In the genomic region with DNA sequence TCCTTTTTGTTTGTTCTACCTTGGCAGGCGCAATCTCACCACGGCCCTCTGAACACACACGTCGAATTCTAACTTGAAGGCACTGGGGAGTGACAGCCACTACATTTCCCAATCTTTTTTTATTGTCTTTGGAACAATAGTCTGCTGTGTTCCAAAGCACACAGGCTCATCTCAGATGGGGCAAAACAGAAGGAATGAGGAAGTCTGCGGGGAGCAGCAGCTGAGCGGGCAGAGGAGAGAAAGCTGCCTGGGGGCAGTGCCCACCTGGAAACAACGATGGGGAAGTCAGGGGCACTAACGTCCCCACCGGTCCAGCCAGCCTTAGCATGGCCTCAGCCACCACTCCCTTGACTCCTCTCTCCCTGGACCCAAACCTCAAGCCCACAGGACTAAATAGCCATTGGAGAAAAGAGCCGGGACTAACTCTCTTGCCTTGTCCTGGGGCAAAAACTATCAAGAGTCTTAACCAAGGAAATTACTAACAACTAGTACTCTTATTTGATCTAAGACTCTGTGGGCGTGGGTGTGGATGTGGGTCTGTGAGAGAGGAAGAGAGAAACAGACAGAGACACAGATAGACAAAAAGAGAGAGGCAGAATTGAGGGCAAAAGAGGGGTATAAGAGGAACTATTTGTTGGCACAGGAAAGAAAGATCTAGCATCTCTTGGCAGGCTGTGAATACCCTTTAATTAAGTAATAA, we compare ENCODE assay signal across 10 cellular contexts. TPM values are rescaled to one million over a fixed set of nuclear protein-coding genes. Genes with fewer than 3 reads are reported as not detected.
DNase-seq lines count a peak whose midpoint lies in the region; ATAC-seq and TF ChIP-seq lines count a peak whose summit lies in the region.
"Had no signal": no experiment of that assay in that cellular context is flagged by ENCODE, and none has a peak within 500 bp of the region (broad histone marks: within the 10 kb centered on the region; RNA-seq: fewer than 3 reads in every experiment).

No MANE protein-coding gene starts in this region.

- no peak for TF ChIP-seq CTCF in Calu3 (IDR thresholded peaks at IDR 0.05; ENCODE audit: unreplicated experiment)
- TF ChIP-seq CTCF in dorsolateral prefrontal cortex (IDR thresholded peaks at IDR 0.05 in 54 of 56, conservative IDR thresholded peaks at IDR 0.05 in 2 of 56; ENCODE audit: low read depth in 1 of 56, partially characterized antibody in 56 of 56) = no peak
- no peak for TF ChIP-seq CTCF in psoas muscle (IDR thresholded peaks at IDR 0.05)
- TF ChIP-seq CTCF in progenitor cell of endocrine pancreas (IDR thresholded peaks at IDR 0.05; ENCODE audit: unreplicated experiment) = no peak

- H3K9me3 ChIP-seq in psoas muscle = no peaks in the 10 kb centered on the region

- H3K27me3 ChIP-seq in dorsolateral prefrontal cortex (peaks cover 0 to 21% (median 0%) of the 10 kb centered on the region in 45 donors), psoas muscle (ENCODE audit: insufficient read depth in 3 of 3, low read length in 2 of 3) (peaks cover 0 to 1% (median 0%) of the 10 kb centered on the region in 3 donors)

- no peak overlapping the region for H3K27ac Mint-ChIP-seq in Calu3 (ENCODE audit: unreplicated experiment)
- no peak overlapping the region for H3K27ac Mint-ChIP-seq in progenitor cell of endocrine pancreas

- ATAC-seq in psoas muscle (no peak), HG02970 (IDR thresholded peaks at IDR 0.05; ENCODE audit: low FRiP score, unreplicated experiment) (no peak)

- H3K4me1 ChIP-seq in psoas muscle = peaks cover 22% of the 10 kb centered on the region

- no peaks in the 10 kb centered on the region for H3K36me3 ChIP-seq in psoas muscle (ENCODE audit: insufficient read depth in 1 of 2, low read depth in 1 of 2)

- intact Hi-C loops in Calu3 (cut with micrococcal nuclease; ENCODE audit: unreplicated experiment) = no loop called here
- intact Hi-C loops in dorsolateral prefrontal cortex (cut with DNase I) = loop anchor here in 1 of 2 donors (1.0 to 5.0 kb wide), 2 partner anchors 31 to 266 kb away; a partner anchor contains a TSS
- intact Hi-C loops in psoas muscle (cut with DNase I) = loop anchor here in 1 of 2 donors (10.0 kb wide), 1 partner anchor 273 kb away; no protein-coding TSS in a partner anchor

- no peaks in the 10 kb centered on the region for H3K9me3 Mint-ChIP-seq in Calu3 (ENCODE audit: low read depth, unreplicated experiment)
- no peaks in the 10 kb centered on the region for H3K9me3 Mint-ChIP-seq in progenitor cell of endocrine pancreas (ENCODE audit: low read depth)

- CTCF ChIA-PET in Calu3 (lab: Charles Lee) = interaction anchor here (0.6 kb wide), 1 partner anchor 278 kb away, joined by 5 read pairs; no protein-coding TSS in a partner anchor

- no TSS peak for BruUV-seq in Calu3 (replicated peaks; lab: Mats Ljungman, UMichigan)

- H3K36me3 Mint-ChIP-seq in Calu3 (ENCODE audit: insufficient read depth, unreplicated experiment) (no peaks in the 10 kb centered on the region), progenitor cell of endocrine pancreas (ENCODE audit: insufficient read depth) (no peaks in the 10 kb centered on the region)

- H3K4me1 Mint-ChIP-seq in Calu3 (ENCODE audit: low read depth, unreplicated experiment) = peaks cover 10% of the 10 kb centered on the region
- peaks cover 34% of the 10 kb centered on the region for H3K4me1 Mint-ChIP-seq in progenitor cell of endocrine pancreas (ENCODE audit: low read depth)

- 34 to 46% (median 35%) methylated on average over 11 of the region's 11 CpGs for WGBS in psoas muscle, 3 donors

- H3K4me3 ChIP-seq in dorsolateral prefrontal cortex = peak overlapping the region in 46 of 59 donors; percentile 0 to 57 (median 36)
- peak overlapping the region; percentile 37 for H3K4me3 ChIP-seq in psoas muscle

- DNase-seq in Calu3 = peak; percentile 17
- DNase-seq in NCI-H2029 (lab: John Stamatoyannopoulos, UW) = peak; percentile 55
- DNase-seq in dorsolateral prefrontal cortex = peak in 1 of 10 donors; percentile 14
- no peak for DNase-seq in psoas muscle
- DNase-seq in SK-N-DZ (ENCODE audit: low spot score) = no peak
- DNase-seq in SIG-M5 (lab: John Stamatoyannopoulos, UW) = no peak
- DNase-seq in progenitor cell of endocrine pancreas (ENCODE audit: low spot score, unreplicated experiment) = no peak
- DNase-seq: effector memory CD4-positive, alpha-beta T cell; mesenchymal stem cell had no signal

- H3K27me3 Mint-ChIP-seq in Calu3 (ENCODE audit: unreplicated experiment) = peaks cover 57% of the 10 kb centered on the region
- peaks cover 32% of the 10 kb centered on the region for H3K27me3 Mint-ChIP-seq in progenitor cell of endocrine pancreas

- H3K4me3 Mint-ChIP-seq in Calu3 (ENCODE audit: low read depth, unreplicated experiment) (no peak overlapping the region), progenitor cell of endocrine pancreas (ENCODE audit: low read depth) (no peak overlapping the region)

- H3K27ac ChIP-seq in dorsolateral prefrontal cortex (peak overlapping the region in 39 of 59 donors; percentile 4 to 81 (median 56)), psoas muscle (no peak overlapping the region)

RNA-seq across cellular contexts. Expression of a gene that starts 34.2 kb away (rescaled TPM):
- total RNA-seq in Calu3 (2022) = 24.3 and 28.2 TPM in 2 replicates
- total RNA-seq in dorsolateral prefrontal cortex = 10 to 100 TPM; 19.7 to 39.9 (median 26.6) TPM
- 10 to 100 TPM; 23.9 to 44.5 (median 30.0) TPM for total RNA-seq in psoas muscle
- polyA plus RNA-seq in psoas muscle = 10 to 100 TPM; 48.5 to 92.9 (median 64.2) TPM
- polyA plus RNA-seq in SK-N-DZ (2014; cell fraction: cytosol; rRNA removed) = 45.9 and 58.1 TPM in 2 replicates
- 28.5 and 47.8 TPM in 2 replicates for polyA plus RNA-seq in SK-N-DZ (2014; cell fraction: nucleus; rRNA removed)
- total RNA-seq in progenitor cell of endocrine pancreas = 40.3 and 43.5 TPM in 2 replicates

RNA-seq across cellular contexts. Expression of a gene that starts 49.1 kb away (rescaled TPM):
- 56.9 and 60.4 TPM in 2 replicates for total RNA-seq in Calu3 (2022)
- 100 to 1,000 TPM in 118 of 120 experiments, 10 to 100 TPM in 2; 87.8 to 261 (median 154) TPM for total RNA-seq in dorsolateral prefrontal cortex
- total RNA-seq in psoas muscle = 10 to 100 TPM in 3 of 4 donors, 1 to 10 TPM in 1; 9.6 to 35.7 (median 20.6) TPM
- polyA plus RNA-seq in psoas muscle = 10 to 100 TPM; 15.4 to 36.5 (median 17.6) TPM
- 38.7 and 42.3 TPM in 2 replicates for polyA plus RNA-seq in SK-N-DZ (2014; cell fraction: cytosol; rRNA removed)
- 349 and 355 TPM in 2 replicates for polyA plus RNA-seq in SK-N-DZ (2014; cell fraction: nucleus; rRNA removed)
- 124 and 127 TPM in 2 replicates for total RNA-seq in progenitor cell of endocrine pancreas

Comparison
In these comparisons a context has a peak if more than half of its experiments do, and no peak if none do; other contexts are left out.
1. DNase-seq: peak in Calu3 (single experiment) and NCI-H2029 (single experiment); none in psoas muscle (0 of 2), SK-N-DZ (single experiment), SIG-M5 (single experiment) and progenitor cell of endocrine pancreas (single experiment).